Comparison of ENCODE assay signal across 21 cellular contexts in genomic region chr3:35722902-35723301, GRCh38.
A peak's percentile ranks its signal among the peaks of the same experiment; 100 is the strongest.
DNase-seq lines count a peak whose midpoint lies in the region; ATAC-seq and TF ChIP-seq lines count a peak whose summit lies in the region.
"Had no signal": no experiment of that assay in that cellular context is flagged by ENCODE, and none has a peak within 500 bp of the region (broad histone marks: within the 10 kb centered on the region; RNA-seq: fewer than 3 reads in every experiment).

No MANE protein-coding gene starts in this region.

- TF ChIP-seq CTCF in OCI-LY3 (IDR thresholded peaks at IDR 0.05; ENCODE audit: low read depth, low read length), result no peak
- no peak for TF ChIP-seq CTCF in lower lobe of right lung (IDR thresholded peaks at IDR 0.05)
- no peak for TF ChIP-seq CTCF in stomach (IDR thresholded peaks at IDR 0.05)

- H3K79me2 ChIP-seq in OCI-LY3 (ENCODE audit: low read length), result no peaks in the 10 kb centered on the region

- no peak overlapping the region for H3K4me3 ChIP-seq in OCI-LY3 (ENCODE audit: low read length)
- H3K4me3 ChIP-seq in lower lobe of right lung, result no peak overlapping the region
- H3K4me3 ChIP-seq in stomach, result no peak overlapping the region
- H3K4me3 ChIP-seq: A549; BLaER1 treated with 17β-estradiol and CSF1 and Interleukin-3, amounts not matched to agents 10 nM and 100 nM; GM12878 had no signal

- H3K27me3 ChIP-seq in OCI-LY3 (ENCODE audit: low read depth, low read length) (no peaks in the 10 kb centered on the region), lower lobe of right lung (ENCODE audit: low read depth) (peaks cover 21% of the 10 kb centered on the region), stomach (no peaks in the 10 kb centered on the region)
- H3K27me3 ChIP-seq: BLaER1 treated with 17β-estradiol and CSF1 and Interleukin-3, amounts not matched to agents 10 nM and 100 nM had no signal

- no peak for TF ChIP-seq EP300 in stomach (IDR thresholded peaks at IDR 0.05)

- H3K9ac ChIP-seq in OCI-LY3 (ENCODE audit: low read length), result no peak overlapping the region
- H3K9ac ChIP-seq: BLaER1 treated with 17β-estradiol and CSF1 and Interleukin-3, amounts not matched to agents 10 nM and 100 nM had no signal

- H3K4me2 ChIP-seq in OCI-LY3 (ENCODE audit: low read length), result no peak overlapping the region
- H3K4me2 ChIP-seq: A549; BLaER1 treated with 17β-estradiol and CSF1 and Interleukin-3, amounts not matched to agents 10 nM and 100 nM had no signal

- TF ChIP-seq POLR2A in stomach (IDR thresholded peaks at IDR 0.05), result no peak

- H3K27ac ChIP-seq in OCI-LY3 (ENCODE audit: low read length) (no peak overlapping the region), lower lobe of right lung (no peak overlapping the region), stomach (no peak overlapping the region)
- H3K27ac ChIP-seq: 22Rv1; A549; BLaER1 treated with 17β-estradiol and CSF1 and Interleukin-3, amounts not matched to agents 10 nM and 100 nM had no signal

- no peak for DNase-seq in lower lobe of right lung
- peak; percentile 14 for DNase-seq in myocyte (ENCODE audit: low read depth)
- DNase-seq in C1 segment of cervical spinal cord (lab: John Stamatoyannopoulos, UW), result no peak
- DNase-seq in stomach, result no peak
- DNase-seq: AML-193; CD4-positive, alpha-beta memory T cell; CD4-positive, CD25-positive, alpha-beta regulatory T cell; CD8-positive, alpha-beta memory T cell; COR-L47; DMS 273 treated with DMSO at 0.1 percent for 48 hours; DMS153; DMS53; DND-41; EL; GDM1 had no signal

- intact Hi-C loops in lower lobe of right lung (cut with DNase I), result no loop called here
- intact Hi-C loops in stomach (cut with DNase I; ENCODE audit: low total_unique reads), result no loop called here

- H4K20me1 ChIP-seq in OCI-LY3 (ENCODE audit: insufficient read depth, low read length), result no peaks in the 10 kb centered on the region

- H3K4me1 ChIP-seq in OCI-LY3 (ENCODE audit: low read length) (no peaks in the 10 kb centered on the region; the same call in 1 of the 2 replicates), lower lobe of right lung (peaks cover 3% of the 10 kb centered on the region), stomach (no peaks in the 10 kb centered on the region)
- H3K4me1 ChIP-seq: BLaER1 treated with 17β-estradiol and CSF1 and Interleukin-3, amounts not matched to agents 10 nM and 100 nM had no signal

- peak overlapping the region; percentile 24; the same call in 1 of the 2 replicates for H2AFZ ChIP-seq in OCI-LY3 (ENCODE audit: low read depth, low read length)

- H3K9me3 ChIP-seq in OCI-LY3 (ENCODE audit: insufficient read depth, low read length), result no peaks in the 10 kb centered on the region
- H3K9me3 ChIP-seq in lower lobe of right lung, result no peaks in the 10 kb centered on the region
- H3K9me3 ChIP-seq in stomach, result no peaks in the 10 kb centered on the region
- H3K9me3 ChIP-seq: A549; BLaER1 treated with 17β-estradiol and CSF1 and Interleukin-3, amounts not matched to agents 10 nM and 100 nM had no signal

- no peaks in the 10 kb centered on the region for H3K36me3 ChIP-seq in OCI-LY3 (replicated peaks; ENCODE audit: low read depth, low read length)
- H3K36me3 ChIP-seq in lower lobe of right lung, result no peaks in the 10 kb centered on the region
- no peaks in the 10 kb centered on the region for H3K36me3 ChIP-seq in stomach

- peak; percentile 14 to 25 for ATAC-seq in lower lobe of right lung
- no peak for ATAC-seq in HG03442 (IDR thresholded peaks at IDR 0.05; ENCODE audit: unreplicated experiment)
- ATAC-seq: A549, GM12878 had no signal
